In the genomic region with DNA sequence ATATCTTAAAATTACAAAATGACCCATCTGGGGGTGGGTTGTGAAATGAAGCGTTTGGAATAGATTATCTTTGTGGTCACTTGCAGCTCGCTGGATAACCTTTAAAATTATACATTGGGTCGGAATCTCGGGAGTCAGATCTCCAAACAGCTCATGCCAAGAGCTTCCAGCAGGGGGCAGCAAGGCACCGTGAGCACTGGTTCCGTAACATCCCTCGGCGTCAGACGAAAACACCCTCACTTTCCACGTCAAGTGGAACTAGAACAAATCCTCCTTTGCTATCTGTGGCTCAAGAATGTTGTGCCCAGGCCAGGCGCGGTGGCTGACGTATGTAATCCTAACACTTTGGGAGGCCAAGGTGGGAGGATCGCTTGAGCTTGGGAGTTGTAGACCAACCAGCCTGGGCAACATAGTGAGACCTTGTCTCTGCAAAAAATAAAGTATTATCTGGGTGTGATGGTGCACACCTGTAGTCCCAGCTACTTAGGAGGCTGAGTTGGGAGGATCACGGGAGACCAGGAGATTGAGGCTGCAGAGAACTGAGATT, we compare ENCODE assay signal across 1 cellular context.
TF ChIP-seq lines count a peak whose summit lies in the region.

No MANE protein-coding gene starts in this region.

TF ChIP-seq in HEK293, 187 proteins besides CTCF, POLR2A, EP300 and RAD21 (continued from another document):
- TF ChIP-seq, protein P1, sequence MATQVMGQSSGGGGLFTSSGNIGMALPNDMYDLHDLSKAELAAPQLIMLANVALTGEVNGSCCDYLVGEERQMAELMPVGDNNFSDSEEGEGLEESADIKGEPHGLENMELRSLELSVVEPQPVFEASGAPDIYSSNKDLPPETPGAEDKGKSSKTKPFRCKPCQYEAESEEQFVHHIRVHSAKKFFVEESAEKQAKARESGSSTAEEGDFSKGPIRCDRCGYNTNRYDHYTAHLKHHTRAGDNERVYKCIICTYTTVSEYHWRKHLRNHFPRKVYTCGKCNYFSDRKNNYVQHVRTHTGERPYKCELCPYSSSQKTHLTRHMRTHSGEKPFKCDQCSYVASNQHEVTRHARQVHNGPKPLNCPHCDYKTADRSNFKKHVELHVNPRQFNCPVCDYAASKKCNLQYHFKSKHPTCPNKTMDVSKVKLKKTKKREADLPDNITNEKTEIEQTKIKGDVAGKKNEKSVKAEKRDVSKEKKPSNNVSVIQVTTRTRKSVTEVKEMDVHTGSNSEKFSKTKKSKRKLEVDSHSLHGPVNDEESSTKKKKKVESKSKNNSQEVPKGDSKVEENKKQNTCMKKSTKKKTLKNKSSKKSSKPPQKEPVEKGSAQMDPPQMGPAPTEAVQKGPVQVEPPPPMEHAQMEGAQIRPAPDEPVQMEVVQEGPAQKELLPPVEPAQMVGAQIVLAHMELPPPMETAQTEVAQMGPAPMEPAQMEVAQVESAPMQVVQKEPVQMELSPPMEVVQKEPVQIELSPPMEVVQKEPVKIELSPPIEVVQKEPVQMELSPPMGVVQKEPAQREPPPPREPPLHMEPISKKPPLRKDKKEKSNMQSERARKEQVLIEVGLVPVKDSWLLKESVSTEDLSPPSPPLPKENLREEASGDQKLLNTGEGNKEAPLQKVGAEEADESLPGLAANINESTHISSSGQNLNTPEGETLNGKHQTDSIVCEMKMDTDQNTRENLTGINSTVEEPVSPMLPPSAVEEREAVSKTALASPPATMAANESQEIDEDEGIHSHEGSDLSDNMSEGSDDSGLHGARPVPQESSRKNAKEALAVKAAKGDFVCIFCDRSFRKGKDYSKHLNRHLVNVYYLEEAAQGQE (tag by site-specific recombination; IDR thresholded peaks at IDR 0.05), result no peak
- TF ChIP-seq REPIN1 (tag by site-specific recombination; IDR thresholded peaks at IDR 0.05; ENCODE audit: low read depth) (no peak), ZNF155 (tag by site-specific recombination; IDR thresholded peaks at IDR 0.05) (no peak), ZNF24 (tag by site-specific recombination; IDR thresholded peaks at IDR 0.05) (no peak), IKZF3 (tag by site-specific recombination; IDR thresholded peaks at IDR 0.05) (no peak), ZNF174 (tag by site-specific recombination; IDR thresholded peaks at IDR 0.05) (no peak), ZNF629 (tag by site-specific recombination; IDR thresholded peaks at IDR 0.05) (peak; percentile 61; the same call in 1 of the 2 replicates), ZNF140 (tag by site-specific recombination; IDR thresholded peaks at IDR 0.05) (no peak), ZNF26 (tag by site-specific recombination; IDR thresholded peaks at IDR 0.05) (no peak), ZNF112 (tag by site-specific recombination; IDR thresholded peaks at IDR 0.05) (no peak), ZNF561 (tag by site-specific recombination; IDR thresholded peaks at IDR 0.05; ENCODE audit: borderline replicate concordance) (no peak), ZNF473 (tag by site-specific recombination; IDR thresholded peaks at IDR 0.05) (no peak), MYNN (tag by site-specific recombination; IDR thresholded peaks at IDR 0.05; ENCODE audit: borderline replicate concordance) (no peak), ZNF624 (tag by site-specific recombination; IDR thresholded peaks at IDR 0.05) (no peak)
- TF ChIP-seq, protein P2, sequence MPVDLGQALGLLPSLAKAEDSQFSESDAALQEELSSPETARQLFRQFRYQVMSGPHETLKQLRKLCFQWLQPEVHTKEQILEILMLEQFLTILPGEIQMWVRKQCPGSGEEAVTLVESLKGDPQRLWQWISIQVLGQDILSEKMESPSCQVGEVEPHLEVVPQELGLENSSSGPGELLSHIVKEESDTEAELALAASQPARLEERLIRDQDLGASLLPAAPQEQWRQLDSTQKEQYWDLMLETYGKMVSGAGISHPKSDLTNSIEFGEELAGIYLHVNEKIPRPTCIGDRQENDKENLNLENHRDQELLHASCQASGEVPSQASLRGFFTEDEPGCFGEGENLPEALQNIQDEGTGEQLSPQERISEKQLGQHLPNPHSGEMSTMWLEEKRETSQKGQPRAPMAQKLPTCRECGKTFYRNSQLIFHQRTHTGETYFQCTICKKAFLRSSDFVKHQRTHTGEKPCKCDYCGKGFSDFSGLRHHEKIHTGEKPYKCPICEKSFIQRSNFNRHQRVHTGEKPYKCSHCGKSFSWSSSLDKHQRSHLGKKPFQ (tag by site-specific recombination; IDR thresholded peaks at IDR 0.05), result no peak
- TF ChIP-seq, protein P3, sequence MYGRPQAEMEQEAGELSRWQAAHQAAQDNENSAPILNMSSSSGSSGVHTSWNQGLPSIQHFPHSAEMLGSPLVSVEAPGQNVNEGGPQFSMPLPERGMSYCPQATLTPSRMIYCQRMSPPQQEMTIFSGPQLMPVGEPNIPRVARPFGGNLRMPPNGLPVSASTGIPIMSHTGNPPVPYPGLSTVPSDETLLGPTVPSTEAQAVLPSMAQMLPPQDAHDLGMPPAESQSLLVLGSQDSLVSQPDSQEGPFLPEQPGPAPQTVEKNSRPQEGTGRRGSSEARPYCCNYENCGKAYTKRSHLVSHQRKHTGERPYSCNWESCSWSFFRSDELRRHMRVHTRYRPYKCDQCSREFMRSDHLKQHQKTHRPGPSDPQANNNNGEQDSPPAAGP (tag by site-specific recombination; IDR thresholded peaks at IDR 0.05), result 0 out of 2 replicates have a peak, but pooled peaks have one; percentile 19
- TF ChIP-seq, protein P4, sequence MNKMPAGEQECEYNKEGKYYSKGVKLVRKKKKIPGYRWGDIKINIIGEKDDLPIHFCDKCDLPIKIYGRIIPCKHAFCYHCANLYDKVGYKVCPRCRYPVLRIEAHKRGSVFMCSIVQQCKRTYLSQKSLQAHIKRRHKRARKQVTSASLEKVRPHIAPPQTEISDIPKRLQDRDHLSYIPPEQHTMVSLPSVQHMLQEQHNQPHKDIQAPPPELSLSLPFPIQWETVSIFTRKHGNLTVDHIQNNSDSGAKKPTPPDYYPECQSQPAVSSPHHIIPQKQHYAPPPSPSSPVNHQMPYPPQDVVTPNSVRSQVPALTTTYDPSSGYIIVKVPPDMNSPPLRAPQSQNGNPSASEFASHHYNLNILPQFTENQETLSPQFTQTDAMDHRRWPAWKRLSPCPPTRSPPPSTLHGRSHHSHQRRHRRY (tag by site-specific recombination; IDR thresholded peaks at IDR 0.05), result no peak
TF ChIP-seq in HEK293: peak in this region for 8.
